Comparison of ENCODE assay signal across 21 cellular contexts in the genomic region with DNA sequence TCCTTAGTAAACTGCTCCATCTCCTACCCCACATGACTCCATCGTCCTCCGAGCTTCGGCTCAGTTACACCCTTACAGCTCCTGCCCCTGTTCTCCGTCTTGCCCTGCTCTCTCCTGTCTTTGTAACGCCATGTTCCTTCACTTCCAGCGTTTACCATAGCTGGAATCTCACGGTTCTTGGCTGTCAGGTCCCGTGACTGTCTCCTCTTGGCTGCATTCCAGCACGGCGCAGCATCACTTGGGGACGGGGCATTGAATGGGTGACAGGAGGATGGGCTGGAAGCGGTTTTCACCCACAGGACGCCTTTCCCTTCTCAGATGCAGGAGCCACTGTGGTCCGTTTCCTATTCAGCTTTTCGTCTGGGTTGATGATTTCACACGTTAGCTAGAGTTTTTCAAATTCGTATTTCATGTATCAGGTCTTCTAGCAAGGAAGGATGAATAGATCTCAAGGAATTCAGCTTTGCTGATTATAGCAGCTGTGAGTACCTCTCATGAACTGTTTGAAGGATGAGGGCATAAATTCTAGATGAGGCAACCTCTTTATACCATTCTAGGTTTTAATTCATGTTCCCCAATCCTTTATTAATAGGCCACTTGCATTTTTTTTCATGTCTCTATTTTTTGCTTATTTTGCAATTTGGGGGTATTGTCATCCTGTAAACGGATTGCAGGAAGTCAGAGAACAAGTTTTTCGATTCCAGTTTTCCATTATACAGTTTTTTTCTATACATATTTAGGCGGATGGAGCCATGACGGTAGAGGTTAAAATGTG. TPM values are rescaled to one million over a fixed set of nuclear protein-coding genes. Genes with fewer than 3 reads are reported as not detected.
A peak's percentile ranks its signal among the peaks of the same experiment; 100 is the strongest.
DNase-seq lines count a peak whose midpoint lies in the region; ATAC-seq, FAIRE-seq and TF ChIP-seq lines count a peak whose summit lies in the region.
"Had no signal": no experiment of that assay in that cellular context is flagged by ENCODE, and none has a peak within 500 bp of the region (broad histone marks: within the 10 kb centered on the region; RNA-seq: fewer than 3 reads in every experiment).

No MANE protein-coding gene starts in this region.

- intact Hi-C loops in HepG2 (cut with micrococcal nuclease; ENCODE audit: unreplicated experiment), result no loop called here
- intact Hi-C loops in right lobe of liver (cut with DNase I), result no loop called here
- intact Hi-C loops in endothelial cell of umbilical vein (cut with micrococcal nuclease), result no loop called here

- H3K9me2 ChIP-seq in GM23338 (ENCODE audit: insufficient read depth), result no peaks in the 10 kb centered on the region

- H4K20me1 ChIP-seq in HepG2 (ENCODE audit: insufficient read depth, low read length) (no peaks in the 10 kb centered on the region; the same call in 1 of the 2 replicates), endothelial cell of umbilical vein (replicated peaks; ENCODE audit: control insufficient read depth, extremely low read depth, insufficient read depth, low read length) (no peaks in the 10 kb centered on the region), GM23338 (replicated peaks; ENCODE audit: insufficient read depth) (peaks cover 27% of the 10 kb centered on the region)

- WGBS in HepG2 (ENCODE audit: low lambda C conversion rate), result 94% methylated on average over 21 of the region's 21 CpGs
- WGBS in right lobe of liver (ENCODE audit: insufficient coverage, low coverage, low lambda C conversion rate, missing lambda C conversion rate), result 90% methylated on average over 21 of the region's 21 CpGs

- H3K4me3 Mint-ChIP-seq in WTC11 (no peak overlapping the region), GM23338 (no peak overlapping the region)
- H3K4me3 Mint-ChIP-seq: naive B cell; stimulated activated naive CD8-positive, alpha-beta T cell treated with anti-CD3 and anti-CD28 coated beads, Interleukin-15, amount 100 ng/mL, for 72 hours had no signal

- dilution Hi-C loops in endothelial cell of umbilical vein (cut with MboI; ENCODE audit: extremely low pct_ligation_motif_present, low sequenced_read_pairs), result no loop called here

- peaks cover 9% of the 10 kb centered on the region for H3K4me1 Mint-ChIP-seq in WTC11
- peaks cover 10% of the 10 kb centered on the region; the same call in 2 of the 3 replicates for H3K4me1 Mint-ChIP-seq in GM23338

- H3K27me3 ChIP-seq in HepG2 (ENCODE audit: control insufficient read depth in 1 of 2, insufficient read depth in 2 of 2, low read length in 2 of 2) (no peaks in the 10 kb centered on the region), right lobe of liver (no peaks in the 10 kb centered on the region), endothelial cell of umbilical vein (ENCODE audit: control insufficient read depth in 2 of 2, insufficient read depth in 2 of 2, low read length in 2 of 2) (no peaks in the 10 kb centered on the region), GM23338 (ENCODE audit: insufficient read depth) (no peaks in the 10 kb centered on the region)
- H3K27me3 ChIP-seq: pancreas, transverse colon had no signal

- H3K9me3 ChIP-seq in HepG2 (ENCODE audit: low read length) (no peaks in the 10 kb centered on the region), right lobe of liver (no peaks in the 10 kb centered on the region), endothelial cell of umbilical vein (replicated peaks; ENCODE audit: control insufficient read depth, insufficient read depth, low read length) (no peaks in the 10 kb centered on the region)
- H3K9me3 ChIP-seq: pancreas, transverse colon had no signal

- H3K4me2 ChIP-seq in HepG2 (ENCODE audit: low read depth, low read length), result no peak overlapping the region
- no peak overlapping the region for H3K4me2 ChIP-seq in endothelial cell of umbilical vein (ENCODE audit: insufficient read depth, low read length)
- no peak overlapping the region for H3K4me2 ChIP-seq in GM23338

- H3F3A ChIP-seq in GM23338 (replicated peaks; ENCODE audit: low read depth), result no peaks in the 10 kb centered on the region

- in situ Hi-C loops in HepG2 (cut with HindIII; ENCODE audit: extremely low pct_ligation_motif_present, low pct_unique_long_range_greater_than_20kb), result no loop called here

- peaks cover 12 to 40% of the 10 kb centered on the region in 2 experiments; a peak in 4 of 5 replicates for H3K36me3 ChIP-seq in HepG2 (replicated peaks in 1 of 2; ENCODE audit: control insufficient read depth in 1 of 2, insufficient read depth in 2 of 2, low read length in 2 of 2)
- peaks cover 0 to 13% (median 0%) of the 10 kb centered on the region in 4 donors for H3K36me3 ChIP-seq in right lobe of liver
- H3K36me3 ChIP-seq in endothelial cell of umbilical vein (ENCODE audit: control insufficient read depth in 2 of 2, extremely low read depth in 1 of 2, insufficient read depth in 2 of 2, low read length in 2 of 2), result peaks cover 0 to 25% of the 10 kb centered on the region in 2 experiments
- no peaks in the 10 kb centered on the region; the same call in 1 of the 2 replicates for H3K36me3 ChIP-seq in GM23338 (ENCODE audit: insufficient read depth)

- no peak for DNase-seq in HepG2 (ENCODE audit: low spot score)
- no peak for DNase-seq in right lobe of liver
- no peak for DNase-seq in WTC11 (ENCODE audit: low spot score)
- DNase-seq in endothelial cell of umbilical vein (ENCODE audit: low read depth, low spot score), result no peak
- no peak for DNase-seq in activated CD4-positive, alpha-beta T cell treated with anti-CD3 and anti-CD28 coated beads for 48 hours
- no peak for DNase-seq in GM23338 (ENCODE audit: low spot score)
- no peak for DNase-seq in NOMO-1 treated with dmso at 0.1 percent for 144 hours (lab: John Stamatoyannopoulos, UW; ENCODE audit: unreplicated experiment)
- DNase-seq in SW480 (ENCODE audit: low spot score), result no peak
- DNase-seq: Calu3; cortex of kidney; islet precursor cell; Karpas-422; mammary epithelial cell; naive B cell; NCI-H1105; NCI-H2171; NCI-H69; OCI-M1; pancreas; stimulated activated naive CD8-positive, alpha-beta T cell treated with anti-CD3 and anti-CD28 coated beads, Interleukin-15, amount 100 ng/mL, for 72 hours; transverse colon had no signal

- FAIRE-seq in HepG2 (lab: Jason Lieb, UNC) (no peak), endothelial cell of umbilical vein (lab: Jason Lieb, UNC) (peak; percentile 21)
- FAIRE-seq: pancreas had no signal

- no peak for TF ChIP-seq RAD21 in HepG2 (CRISPR knock-in tag; IDR thresholded peaks at IDR 0.05)

- no peaks in the 10 kb centered on the region for H3K27me3 Mint-ChIP-seq in WTC11 (ENCODE audit: low read depth)
- H3K27me3 Mint-ChIP-seq in GM23338 (ENCODE audit: insufficient read depth, low read depth, poor library complexity), result peaks cover 6% of the 10 kb centered on the region
- H3K27me3 Mint-ChIP-seq: naive B cell; stimulated activated naive CD8-positive, alpha-beta T cell treated with anti-CD3 and anti-CD28 coated beads, Interleukin-15, amount 100 ng/mL, for 72 hours had no signal

- H3K4me3 ChIP-seq in HepG2 (replicated peaks in 1 of 3; ENCODE audit: insufficient read depth in 1 of 3, low read depth in 2 of 3, low read length in 3 of 3) (no peak overlapping the region), right lobe of liver (no peak overlapping the region), endothelial cell of umbilical vein (replicated peaks in 1 of 3; ENCODE audit: insufficient read depth in 1 of 3, low read depth in 1 of 3, low read length in 3 of 3) (no peak overlapping the region), GM23338 (no peak overlapping the region)
- H3K4me3 ChIP-seq: pancreas, transverse colon had no signal

- ATAC-seq in HepG2, result no peak
- ATAC-seq in right lobe of liver, result no peak
- ATAC-seq in WTC11, result no peak
- ATAC-seq in GM23338, result no peak
- ATAC-seq: pancreas; stimulated activated naive CD8-positive, alpha-beta T cell treated with anti-CD3 and anti-CD28 coated beads, Interleukin-15, amount 100 ng/mL, for 72 hours had no signal

- H2AFZ ChIP-seq in HepG2 (ENCODE audit: low read length), result no peak overlapping the region
- H2AFZ ChIP-seq in endothelial cell of umbilical vein (ENCODE audit: low read depth, low read length), result no peak overlapping the region
- no peak overlapping the region for H2AFZ ChIP-seq in GM23338

- H3K36me3 Mint-ChIP-seq in WTC11, result peaks cover 68% of the 10 kb centered on the region
- H3K36me3 Mint-ChIP-seq in GM23338 (ENCODE audit: low read depth), result peaks cover 66% of the 10 kb centered on the region

- H3K27ac ChIP-seq in HepG2 (ENCODE audit: extremely low read length, insufficient read depth, low read length) (no peak overlapping the region), right lobe of liver (no peak overlapping the region), endothelial cell of umbilical vein (ENCODE audit: insufficient read depth, low read depth, low read length) (no peak overlapping the region), GM23338 (ENCODE audit: low read depth) (no peak overlapping the region)
- H3K27ac ChIP-seq: pancreas, transverse colon had no signal

- TF ChIP-seq CTCF in HepG2 (CRISPR knock-in tag; IDR thresholded peaks at IDR 0.05) (no peak), right lobe of liver (IDR thresholded peaks at IDR 0.05) (no peak), WTC11 (IDR thresholded peaks at IDR 0.05) (no peak), endothelial cell of umbilical vein (IDR thresholded peaks at IDR 0.05; ENCODE audit: extremely low read depth in 1 of 2, insufficient read depth in 1 of 2, low read depth in 1 of 2, low read length in 2 of 2) (no peak), GM23338 (conservative IDR thresholded peaks at IDR 0.05; ENCODE audit: low read depth in 2 of 2) (no peak)

- H3K27ac Mint-ChIP-seq in WTC11 (peak overlapping the region; percentile 91), GM23338 (no peak overlapping the region)

- H3K9me3 Mint-ChIP-seq in WTC11 (peaks cover 6% of the 10 kb centered on the region), GM23338 (peaks cover 18% of the 10 kb centered on the region)
- H3K9me3 Mint-ChIP-seq: naive B cell; stimulated activated naive CD8-positive, alpha-beta T cell treated with anti-CD3 and anti-CD28 coated beads, Interleukin-15, amount 100 ng/mL, for 72 hours had no signal

- TF ChIP-seq EP300 in HepG2 (IDR thresholded peaks at IDR 0.05; ENCODE audit: low read depth in 2 of 2, low read length in 2 of 2), result no peak
- TF ChIP-seq EP300 in HepG2 (CRISPR knock-in tag; IDR thresholded peaks at IDR 0.05; ENCODE audit: borderline replicate concordance), result no peak

- TF ChIP-seq POLR2A in HepG2 (IDR thresholded peaks at IDR 0.05; ENCODE audit: insufficient read depth in 1 of 2, low read depth in 2 of 2, low read length in 2 of 2) (no peak), right lobe of liver (IDR thresholded peaks at IDR 0.05) (no peak), endothelial cell of umbilical vein (IDR thresholded peaks at IDR 0.05; ENCODE audit: low read depth, low read length) (no peak)

- CTCF ChIA-PET in HepG2 (lab: Yijun Ruan, JAX; ENCODE audit: low intra/inter-chr PET ratio, low total read pairs) (no interaction called here), WTC11 (lab: Charles Lee) (interaction anchor here (1.2 kb wide), 1 partner anchor 148 kb away, joined by 5 read pairs; no protein-coding TSS in a partner anchor), endothelial cell of umbilical vein (lab: Charles Lee) (interaction anchor here (1.0 kb wide), 1 partner anchor 10 kb away, joined by 3 read pairs; no protein-coding TSS in a partner anchor)

- peaks cover 37% of the 10 kb centered on the region for H3K79me2 ChIP-seq in HepG2 (ENCODE audit: insufficient read depth, low read length)
- peaks cover 74% of the 10 kb centered on the region for H3K79me2 ChIP-seq in endothelial cell of umbilical vein (ENCODE audit: control insufficient read depth, insufficient read depth, low read length)
- peaks cover 57% of the 10 kb centered on the region for H3K79me2 ChIP-seq in GM23338 (replicated peaks; ENCODE audit: insufficient read depth)

- H3K9me1 ChIP-seq in endothelial cell of umbilical vein (replicated peaks; ENCODE audit: control insufficient read depth, extremely low read depth, insufficient read depth, low read length), result no peaks in the 10 kb centered on the region

- H3K4me1 ChIP-seq in HepG2 (ENCODE audit: insufficient read depth, low read length), result no peaks in the 10 kb centered on the region
- H3K4me1 ChIP-seq in right lobe of liver, result no peaks in the 10 kb centered on the region
- H3K4me1 ChIP-seq in endothelial cell of umbilical vein (ENCODE audit: control insufficient read depth, extremely low read depth, insufficient read depth, low read length), result peaks cover 13% of the 10 kb centered on the region
- H3K4me1 ChIP-seq in GM23338 (ENCODE audit: insufficient read depth), result no peaks in the 10 kb centered on the region
- H3K4me1 ChIP-seq: pancreas, transverse colon had no signal

- H3K9ac ChIP-seq in HepG2 (ENCODE audit: insufficient read depth, low read depth, low read length) (no peak overlapping the region), endothelial cell of umbilical vein (replicated peaks; ENCODE audit: extremely low read depth, insufficient read depth, low read length) (no peak overlapping the region)

- POLR2A ChIA-PET in HepG2 (lab: Yijun Ruan, JAX), result no interaction called here
- POLR2A ChIA-PET in WTC11 (lab: Charles Lee), result no interaction called here
- POLR2A ChIA-PET in endothelial cell of umbilical vein (lab: Charles Lee), result no interaction called here

- BruUV-seq in HepG2 (replicated peaks; lab: Mats Ljungman, UMichigan) (no TSS peak), endothelial cell of umbilical vein (replicated peaks; lab: Mats Ljungman, UMichigan) (no TSS peak)

RNA-seq across cellular contexts. Expression of gene ZBED4, which starts 29.1 kb away (rescaled TPM):
- total RNA-seq in HepG2 (2016; rRNA removed; fragmentation: Illumina TruSeq; extraction: Trizol), result 9.6 and 11.9 TPM in 2 replicates
- 0.91 and 1.3 TPM in 2 replicates for total RNA-seq in HepG2 (2016; cell fraction: cytosol; rRNA removed; fragmentation: Illumina TruSeq; extraction: Trizol; ENCODE audit: low read depth)
- 9.6 and 9.7 TPM in 2 replicates for total RNA-seq in HepG2 (2016; cell fraction: insoluble cytoplasmic fraction; rRNA removed; fragmentation: Illumina TruSeq; extraction: Trizol)
- 5.5 TPM in 2 replicates for total RNA-seq in HepG2 (2016; cell fraction: membrane; rRNA removed; fragmentation: Illumina TruSeq; extraction: Trizol)
- total RNA-seq in HepG2 (2016; cell fraction: nucleus; rRNA removed; fragmentation: Illumina TruSeq; extraction: Trizol), result 8.0 and 9.8 TPM in 2 replicates
- polyA plus RNA-seq in HepG2 (2011; rRNA removed), result 5.4 and 6.0 TPM in 2 replicates
- polyA plus RNA-seq in HepG2 (2011; cell fraction: cytosol; rRNA removed), result 4.8 and 5.6 TPM in 2 replicates
- polyA plus RNA-seq in HepG2 (2011; cell fraction: nucleus; rRNA removed), result 9.9 and 11.1 TPM in 2 replicates
- polyA plus RNA-seq in HepG2 (2012), result 9.9 and 11.2 TPM in 2 replicates
- 0.43 and 0.49 TPM in 2 replicates for polyA plus RNA-seq in HepG2 (2016; cell fraction: cytosol; fragmentation: Illumina TruSeq; extraction: Trizol; ENCODE audit: low read depth)
- 9.0 and 10.5 TPM in 2 replicates for polyA plus RNA-seq in HepG2 (2016; cell fraction: insoluble cytoplasmic fraction; fragmentation: Illumina TruSeq; extraction: Trizol; ENCODE audit: low read depth)
- 2.4 and 2.7 TPM in 2 replicates for polyA plus RNA-seq in HepG2 (2016; cell fraction: membrane; fragmentation: Illumina TruSeq; extraction: Trizol; ENCODE audit: low read depth)
- 13.2 and 13.5 TPM in 2 replicates for polyA plus RNA-seq in HepG2 (2016; cell fraction: nucleus; fragmentation: Illumina TruSeq; extraction: Trizol; ENCODE audit: insufficient read depth, low read depth)
- 7.8 and 12.8 TPM in 2 replicates for polyA minus RNA-seq in HepG2 (2011; rRNA and poly(A)+ RNA removed; ENCODE audit: low replicate concordance)
- polyA minus RNA-seq in HepG2 (2011; cell fraction: cytosol; rRNA and poly(A)+ RNA removed), result 8.8 and 10.3 TPM in 2 replicates
- polyA minus RNA-seq in HepG2 (2011; cell fraction: nucleus; rRNA and poly(A)+ RNA removed), result 12.1 and 13.2 TPM in 2 replicates
- 1 to 10 TPM; 4.1 to 9.3 (median 5.2) TPM for total RNA-seq in right lobe of liver
- 24.7 to 29.2 TPM (median 24.8 TPM) in 3 replicates for total RNA-seq in WTC11 (2021)
- 18.2 and 18.6 TPM in 2 replicates for total RNA-seq in endothelial cell of umbilical vein
- 6.4 and 8.6 TPM in 2 replicates for polyA plus RNA-seq in endothelial cell of umbilical vein
- polyA plus RNA-seq in endothelial cell of umbilical vein (2011; cell fraction: cytosol; rRNA removed), result 9.1 and 9.3 TPM in 2 replicates
- 13.5 and 14.1 TPM in 2 replicates for polyA plus RNA-seq in endothelial cell of umbilical vein (2011; cell fraction: nucleus; rRNA removed)
- polyA plus RNA-seq in endothelial cell of umbilical vein (2012), result 12.3 and 13.1 TPM in 2 replicates
- 14.1 TPM in 2 replicates for polyA minus RNA-seq in endothelial cell of umbilical vein
- 5.0 TPM for polyA minus RNA-seq in endothelial cell of umbilical vein (2011; cell fraction: cytosol; rRNA and poly(A)+ RNA removed)
- polyA minus RNA-seq in endothelial cell of umbilical vein (2011; cell fraction: nucleus; rRNA and poly(A)+ RNA removed), result 14.1 and 14.9 TPM in 2 replicates
- 28.0 and 31.9 TPM in 2 replicates for total RNA-seq in GM23338 (2014; rRNA removed; shearing (Covaris generic))
- 8.5 and 9.0 TPM in 2 replicates for polyA plus RNA-seq in GM23338 (2016; fragmentation: Nextera tagmentation; extraction: Ambion mirVana)

RNA-seq across cellular contexts. Expression of gene ALG12, which starts 35.5 kb away (rescaled TPM):
- 6.6 and 15.8 TPM in 2 replicates for total RNA-seq in HepG2 (2016; rRNA removed; fragmentation: Illumina TruSeq; extraction: Trizol)
- total RNA-seq in HepG2 (2016; cell fraction: cytosol; rRNA removed; fragmentation: Illumina TruSeq; extraction: Trizol; ENCODE audit: low read depth), result 1.5 and 3.0 TPM in 2 replicates
- total RNA-seq in HepG2 (2016; cell fraction: insoluble cytoplasmic fraction; rRNA removed; fragmentation: Illumina TruSeq; extraction: Trizol), result 6.8 and 15.6 TPM in 2 replicates
- 6.4 and 10.5 TPM in 2 replicates for total RNA-seq in HepG2 (2016; cell fraction: membrane; rRNA removed; fragmentation: Illumina TruSeq; extraction: Trizol)
- 10.6 and 14.2 TPM in 2 replicates for total RNA-seq in HepG2 (2016; cell fraction: nucleus; rRNA removed; fragmentation: Illumina TruSeq; extraction: Trizol)
- polyA plus RNA-seq in HepG2 (2011; rRNA removed), result 7.8 and 9.5 TPM in 2 replicates
- 5.9 and 6.1 TPM in 2 replicates for polyA plus RNA-seq in HepG2 (2011; cell fraction: cytosol; rRNA removed)
- 25.1 and 26.7 TPM in 2 replicates for polyA plus RNA-seq in HepG2 (2011; cell fraction: nucleus; rRNA removed)
- polyA plus RNA-seq in HepG2 (2012), result 9.4 and 10.0 TPM in 2 replicates
- polyA plus RNA-seq in HepG2 (2016; cell fraction: cytosol; fragmentation: Illumina TruSeq; extraction: Trizol; ENCODE audit: low read depth), result 2.9 and 3.3 TPM in 2 replicates
- 6.1 and 6.8 TPM in 2 replicates for polyA plus RNA-seq in HepG2 (2016; cell fraction: insoluble cytoplasmic fraction; fragmentation: Illumina TruSeq; extraction: Trizol; ENCODE audit: low read depth)
- 5.6 and 6.9 TPM in 2 replicates for polyA plus RNA-seq in HepG2 (2016; cell fraction: membrane; fragmentation: Illumina TruSeq; extraction: Trizol; ENCODE audit: low read depth)
- polyA plus RNA-seq in HepG2 (2016; cell fraction: nucleus; fragmentation: Illumina TruSeq; extraction: Trizol; ENCODE audit: insufficient read depth, low read depth), result 26.3 and 30.4 TPM in 2 replicates
- polyA minus RNA-seq in HepG2 (2011; rRNA and poly(A)+ RNA removed; ENCODE audit: low replicate concordance), result 5.8 and 12.8 TPM in 2 replicates
- polyA minus RNA-seq in HepG2 (2011; cell fraction: cytosol; rRNA and poly(A)+ RNA removed), result 5.7 and 7.1 TPM in 2 replicates
- polyA minus RNA-seq in HepG2 (2011; cell fraction: nucleus; rRNA and poly(A)+ RNA removed), result 3.4 and 4.5 TPM in 2 replicates
- total RNA-seq in right lobe of liver, result 10 to 100 TPM; 15.1 to 19.0 (median 16.6) TPM
- total RNA-seq in WTC11 (2021), result 26.5 to 29.2 TPM (median 26.7 TPM) in 3 replicates
- total RNA-seq in endothelial cell of umbilical vein, result 14.6 and 20.9 TPM in 2 replicates
- polyA plus RNA-seq in endothelial cell of umbilical vein, result 16.7 and 18.0 TPM in 2 replicates
- polyA plus RNA-seq in endothelial cell of umbilical vein (2011; cell fraction: cytosol; rRNA removed), result 10.5 and 14.0 TPM in 2 replicates
- polyA plus RNA-seq in endothelial cell of umbilical vein (2011; cell fraction: nucleus; rRNA removed), result 13.3 and 16.6 TPM in 2 replicates
- 11.1 and 15.5 TPM in 2 replicates for polyA plus RNA-seq in endothelial cell of umbilical vein (2012)
- 9.5 and 10.6 TPM in 2 replicates for polyA minus RNA-seq in endothelial cell of umbilical vein
- polyA minus RNA-seq in endothelial cell of umbilical vein (2011; cell fraction: cytosol; rRNA and poly(A)+ RNA removed), result 2.9 TPM
- polyA minus RNA-seq in endothelial cell of umbilical vein (2011; cell fraction: nucleus; rRNA and poly(A)+ RNA removed), result 3.8 and 3.9 TPM in 2 replicates
- 23.3 and 26.9 TPM in 2 replicates for total RNA-seq in GM23338 (2014; rRNA removed; shearing (Covaris generic))
- polyA plus RNA-seq in GM23338 (2016; fragmentation: Nextera tagmentation; extraction: Ambion mirVana), result 18.7 and 21.8 TPM in 2 replicates

RNA-seq across cellular contexts. Expression of gene CRELD2, which starts 35.7 kb away (rescaled TPM):
- 19.6 and 44.7 TPM in 2 replicates for total RNA-seq in HepG2 (2016; rRNA removed; fragmentation: Illumina TruSeq; extraction: Trizol)
- 22.4 and 24.2 TPM in 2 replicates for total RNA-seq in HepG2 (2016; cell fraction: cytosol; rRNA removed; fragmentation: Illumina TruSeq; extraction: Trizol; ENCODE audit: low read depth)
- total RNA-seq in HepG2 (2016; cell fraction: insoluble cytoplasmic fraction; rRNA removed; fragmentation: Illumina TruSeq; extraction: Trizol), result 18.8 and 46.8 TPM in 2 replicates
- 27.6 and 29.9 TPM in 2 replicates for total RNA-seq in HepG2 (2016; cell fraction: membrane; rRNA removed; fragmentation: Illumina TruSeq; extraction: Trizol)
- 35.5 and 40.6 TPM in 2 replicates for total RNA-seq in HepG2 (2016; cell fraction: nucleus; rRNA removed; fragmentation: Illumina TruSeq; extraction: Trizol)
- 17.2 and 20.2 TPM in 2 replicates for polyA plus RNA-seq in HepG2 (2011; rRNA removed)
- polyA plus RNA-seq in HepG2 (2011; cell fraction: cytosol; rRNA removed), result 16.7 and 25.6 TPM in 2 replicates
- 44.2 and 48.8 TPM in 2 replicates for polyA plus RNA-seq in HepG2 (2011; cell fraction: nucleus; rRNA removed)
- 9.4 and 10.2 TPM in 2 replicates for polyA plus RNA-seq in HepG2 (2012)
- polyA plus RNA-seq in HepG2 (2016; cell fraction: cytosol; fragmentation: Illumina TruSeq; extraction: Trizol; ENCODE audit: low read depth), result 25.8 and 29.9 TPM in 2 replicates
- polyA plus RNA-seq in HepG2 (2016; cell fraction: insoluble cytoplasmic fraction; fragmentation: Illumina TruSeq; extraction: Trizol; ENCODE audit: low read depth), result 22.7 and 25.1 TPM in 2 replicates
- 26.9 and 27.0 TPM in 2 replicates for polyA plus RNA-seq in HepG2 (2016; cell fraction: membrane; fragmentation: Illumina TruSeq; extraction: Trizol; ENCODE audit: low read depth)
- 89.1 and 100 TPM in 2 replicates for polyA plus RNA-seq in HepG2 (2016; cell fraction: nucleus; fragmentation: Illumina TruSeq; extraction: Trizol; ENCODE audit: insufficient read depth, low read depth)
- polyA minus RNA-seq in HepG2 (2011; rRNA and poly(A)+ RNA removed; ENCODE audit: low replicate concordance), result 6.9 and 14.7 TPM in 2 replicates
- polyA minus RNA-seq in HepG2 (2011; cell fraction: cytosol; rRNA and poly(A)+ RNA removed), result 4.4 and 5.2 TPM in 2 replicates
- polyA minus RNA-seq in HepG2 (2011; cell fraction: nucleus; rRNA and poly(A)+ RNA removed), result 4.5 and 4.7 TPM in 2 replicates
- total RNA-seq in right lobe of liver, result 10 to 100 TPM; 26.0 to 56.4 (median 47.8) TPM
- total RNA-seq in WTC11 (2021), result 34.9 to 42.8 TPM (median 35.2 TPM) in 3 replicates
- 69.5 and 71.0 TPM in 2 replicates for total RNA-seq in endothelial cell of umbilical vein
- polyA plus RNA-seq in endothelial cell of umbilical vein, result 75.7 and 86.3 TPM in 2 replicates
- polyA plus RNA-seq in endothelial cell of umbilical vein (2011; cell fraction: cytosol; rRNA removed), result 77.1 and 90.2 TPM in 2 replicates
- polyA plus RNA-seq in endothelial cell of umbilical vein (2011; cell fraction: nucleus; rRNA removed), result 87.3 and 95.6 TPM in 2 replicates
- 38.5 and 50.8 TPM in 2 replicates for polyA plus RNA-seq in endothelial cell of umbilical vein (2012)
- 19.8 and 23.7 TPM in 2 replicates for polyA minus RNA-seq in endothelial cell of umbilical vein
- 11.5 TPM for polyA minus RNA-seq in endothelial cell of umbilical vein (2011; cell fraction: cytosol; rRNA and poly(A)+ RNA removed)
- polyA minus RNA-seq in endothelial cell of umbilical vein (2011; cell fraction: nucleus; rRNA and poly(A)+ RNA removed), result 8.4 and 13.7 TPM in 2 replicates
- total RNA-seq in GM23338 (2014; rRNA removed; shearing (Covaris generic)), result 34.4 and 35.7 TPM in 2 replicates
- 47.7 and 49.4 TPM in 2 replicates for polyA plus RNA-seq in GM23338 (2016; fragmentation: Nextera tagmentation; extraction: Ambion mirVana)

RNA-seq across cellular contexts. Expression of gene BRD1, which starts 55.0 kb away (rescaled TPM):
- total RNA-seq in HepG2 (2016; rRNA removed; fragmentation: Illumina TruSeq; extraction: Trizol), result 6.6 and 12.0 TPM in 2 replicates
- 6.1 and 7.5 TPM in 2 replicates for total RNA-seq in HepG2 (2016; cell fraction: cytosol; rRNA removed; fragmentation: Illumina TruSeq; extraction: Trizol; ENCODE audit: low read depth)
- total RNA-seq in HepG2 (2016; cell fraction: insoluble cytoplasmic fraction; rRNA removed; fragmentation: Illumina TruSeq; extraction: Trizol), result 6.3 and 13.3 TPM in 2 replicates
- 6.7 and 8.2 TPM in 2 replicates for total RNA-seq in HepG2 (2016; cell fraction: membrane; rRNA removed; fragmentation: Illumina TruSeq; extraction: Trizol)
- 14.2 and 15.7 TPM in 2 replicates for total RNA-seq in HepG2 (2016; cell fraction: nucleus; rRNA removed; fragmentation: Illumina TruSeq; extraction: Trizol)
- polyA plus RNA-seq in HepG2 (2011; rRNA removed), result 5.1 and 6.4 TPM in 2 replicates
- 3.8 and 3.9 TPM in 2 replicates for polyA plus RNA-seq in HepG2 (2011; cell fraction: cytosol; rRNA removed)
- 29.0 and 31.0 TPM in 2 replicates for polyA plus RNA-seq in HepG2 (2011; cell fraction: nucleus; rRNA removed)
- 14.8 and 16.2 TPM in 2 replicates for polyA plus RNA-seq in HepG2 (2012)
- 0.67 and 0.95 TPM in 2 replicates for polyA plus RNA-seq in HepG2 (2016; cell fraction: cytosol; fragmentation: Illumina TruSeq; extraction: Trizol; ENCODE audit: low read depth)
- 8.8 and 10.0 TPM in 2 replicates for polyA plus RNA-seq in HepG2 (2016; cell fraction: insoluble cytoplasmic fraction; fragmentation: Illumina TruSeq; extraction: Trizol; ENCODE audit: low read depth)
- polyA plus RNA-seq in HepG2 (2016; cell fraction: membrane; fragmentation: Illumina TruSeq; extraction: Trizol; ENCODE audit: low read depth), result 2.6 and 3.2 TPM in 2 replicates
- polyA plus RNA-seq in HepG2 (2016; cell fraction: nucleus; fragmentation: Illumina TruSeq; extraction: Trizol; ENCODE audit: insufficient read depth, low read depth), result 28.8 and 30.8 TPM in 2 replicates
- polyA minus RNA-seq in HepG2 (2011; rRNA and poly(A)+ RNA removed; ENCODE audit: low replicate concordance), result 4.2 and 8.4 TPM in 2 replicates
- polyA minus RNA-seq in HepG2 (2011; cell fraction: cytosol; rRNA and poly(A)+ RNA removed), result 7.6 and 8.3 TPM in 2 replicates
- 29.1 and 32.0 TPM in 2 replicates for polyA minus RNA-seq in HepG2 (2011; cell fraction: nucleus; rRNA and poly(A)+ RNA removed)
- total RNA-seq in right lobe of liver, result 10 to 100 TPM in 5 of 6 experiments, 1 to 10 TPM in 1; 9.3 to 17.8 (median 11.6) TPM
- total RNA-seq in WTC11 (2021), result 36.4 to 37.9 TPM (median 36.6 TPM) in 3 replicates
- 38.8 and 41.1 TPM in 2 replicates for total RNA-seq in endothelial cell of umbilical vein
- 6.8 and 8.1 TPM in 2 replicates for polyA plus RNA-seq in endothelial cell of umbilical vein
- polyA plus RNA-seq in endothelial cell of umbilical vein (2011; cell fraction: cytosol; rRNA removed), result 6.6 and 7.9 TPM in 2 replicates
- polyA plus RNA-seq in endothelial cell of umbilical vein (2011; cell fraction: nucleus; rRNA removed), result 46.2 and 52.9 TPM in 2 replicates
- 12.8 and 14.5 TPM in 2 replicates for polyA plus RNA-seq in endothelial cell of umbilical vein (2012)
- 11.1 and 15.7 TPM in 2 replicates for polyA minus RNA-seq in endothelial cell of umbilical vein
- polyA minus RNA-seq in endothelial cell of umbilical vein (2011; cell fraction: cytosol; rRNA and poly(A)+ RNA removed), result 6.5 TPM
- polyA minus RNA-seq in endothelial cell of umbilical vein (2011; cell fraction: nucleus; rRNA and poly(A)+ RNA removed), result 31.7 and 42.3 TPM in 2 replicates
- 33.8 and 36.1 TPM in 2 replicates for total RNA-seq in GM23338 (2014; rRNA removed; shearing (Covaris generic))
- 12.3 and 13.1 TPM in 2 replicates for polyA plus RNA-seq in GM23338 (2016; fragmentation: Nextera tagmentation; extraction: Ambion mirVana)
